9 cellular contexts compared by ENCODE assay signal in the genomic region with DNA sequence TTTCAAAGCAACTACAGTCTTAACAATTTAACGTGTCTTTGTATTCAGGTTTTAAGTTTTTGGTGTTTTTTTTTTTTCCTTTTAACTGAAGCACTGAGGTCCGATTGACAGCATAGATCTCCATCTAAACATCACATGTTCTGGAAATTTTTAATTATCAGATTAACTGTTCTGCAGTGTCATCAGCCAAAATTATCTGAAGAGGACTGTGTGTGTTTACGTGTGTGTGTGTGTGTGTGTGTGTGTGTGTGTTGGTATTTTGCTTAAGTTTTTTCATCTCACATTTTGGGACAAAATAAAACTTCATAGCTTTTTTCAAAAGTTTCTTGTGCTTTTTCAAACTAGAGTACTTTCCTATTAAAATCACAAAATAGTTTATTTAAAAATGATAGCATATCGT. TPM values are rescaled to one million over a fixed set of nuclear protein-coding genes. Genes with fewer than 3 reads are reported as not detected.
DNase-seq lines count a peak whose midpoint lies in the region; ATAC-seq and TF ChIP-seq lines count a peak whose summit lies in the region.
"Had no signal": no experiment of that assay in that cellular context is flagged by ENCODE, and none has a peak within 500 bp of the region (broad histone marks: within the 10 kb centered on the region; RNA-seq: fewer than 3 reads in every experiment).

No MANE protein-coding gene starts in this region.

- no peak overlapping the region for H2AFZ ChIP-seq in DND-41 (ENCODE audit: low read depth, low read length)

- ATAC-seq in DND-41 (ENCODE audit: insufficient read depth, low read depth): no peak
- no peak for ATAC-seq in HG03280 (IDR thresholded peaks at IDR 0.05; ENCODE audit: unreplicated experiment)
- no peak for ATAC-seq in HG03025 (IDR thresholded peaks at IDR 0.05; ENCODE audit: low FRiP score, unreplicated experiment)

- peaks cover 36% of the 10 kb centered on the region for H3K4me1 ChIP-seq in DND-41 (ENCODE audit: insufficient read depth, low read length)
- peaks cover 0 to 19% (median 0%) of the 10 kb centered on the region in 4 donors for H3K4me1 ChIP-seq in Peyer's patch
- H3K4me1 ChIP-seq in esophagus muscularis mucosa: peaks cover 20 to 43% (median 34%) of the 10 kb centered on the region in 4 donors
- no peaks in the 10 kb centered on the region for H3K4me1 ChIP-seq in prostate gland (replicated peaks)

- H3K36me3 ChIP-seq in DND-41 (ENCODE audit: insufficient read depth, low read length): no peaks in the 10 kb centered on the region
- H3K36me3 ChIP-seq in Peyer's patch: no peaks in the 10 kb centered on the region
- no peaks in the 10 kb centered on the region for H3K36me3 ChIP-seq in esophagus muscularis mucosa
- H3K36me3 ChIP-seq in prostate gland: no peaks in the 10 kb centered on the region

- H3K9ac ChIP-seq in DND-41 (ENCODE audit: low read depth, low read length): peak overlapping the region; percentile 91

- DNase-seq in DND-41 (no peak), Peyer's patch (no peak), esophagus muscularis mucosa (ENCODE audit: extremely low spot score) (no peak), prostate gland (ENCODE audit: low spot score) (no peak), germinal center (ENCODE audit: low spot score) (no peak), NCI-H2029 treated with DMSO at 0.1 percent for 48 hours (lab: John Stamatoyannopoulos, UW) (no peak)
- DNase-seq: NCI-H1417 treated with DMSO at 0.1 percent for 48 hours had no signal

- peaks cover 68% of the 10 kb centered on the region for H3K79me2 ChIP-seq in DND-41 (ENCODE audit: insufficient read depth, low read length)

- H3K9me3 ChIP-seq in DND-41 (ENCODE audit: insufficient read depth, low read length, severe bottlenecking) (no peaks in the 10 kb centered on the region), Peyer's patch (no peaks in the 10 kb centered on the region), esophagus muscularis mucosa (no peaks in the 10 kb centered on the region), prostate gland (no peaks in the 10 kb centered on the region)

- WGBS in esophagus muscularis mucosa: 24% methylated on average over 4 of the region's 4 CpGs
- WGBS in prostate gland: 25% methylated on average over 4 of the region's 4 CpGs

- H3K27me3 ChIP-seq in DND-41 (ENCODE audit: insufficient read depth, low read length, poor library complexity) (no peaks in the 10 kb centered on the region), Peyer's patch (no peaks in the 10 kb centered on the region), esophagus muscularis mucosa (no peaks in the 10 kb centered on the region), prostate gland (replicated peaks; ENCODE audit: insufficient read depth) (no peaks in the 10 kb centered on the region)

- no peak for TF ChIP-seq CTCF in DND-41 (IDR thresholded peaks at IDR 0.05; ENCODE audit: borderline replicate concordance, extremely low read depth, low read length, poor library complexity, severe bottlenecking)
- no peak for TF ChIP-seq CTCF in Peyer's patch (IDR thresholded peaks at IDR 0.05)
- no peak for TF ChIP-seq CTCF in esophagus muscularis mucosa (IDR thresholded peaks at IDR 0.05)
- TF ChIP-seq CTCF in prostate gland (IDR thresholded peaks at IDR 0.05): no peak

- intact Hi-C loops in esophagus muscularis mucosa (cut with DNase I) (loop anchor here (2.0 to 10.0 kb wide), 4 partner anchors 25 to 415 kb away; a partner anchor contains a TSS), prostate gland (cut with DNase I) (loop anchor here (5.0 kb wide), 3 partner anchors 32 to 133 kb away; no protein-coding TSS in a partner anchor)

- H3K4me3 ChIP-seq in DND-41 (ENCODE audit: low read depth in 1 of 2, low read length in 2 of 2) (peak overlapping the region; percentile 66 to 86), Peyer's patch (peak overlapping the region in 3 of 4 donors; percentile 87 to 92 (median 91)), esophagus muscularis mucosa (peak overlapping the region; percentile 95 to 96 (median 96)), prostate gland (peak overlapping the region; percentile 92 to 98)

- H3K27ac ChIP-seq in DND-41 (ENCODE audit: low read length) (peak overlapping the region; percentile 89), Peyer's patch (peak overlapping the region in 1 of 4 donors; percentile 99), esophagus muscularis mucosa (replicated peaks in 1 of 4) (peak overlapping the region; percentile 91 to 99 (median 98)), prostate gland (peak overlapping the region; percentile 99)

- no peak for TF ChIP-seq EP300 in esophagus muscularis mucosa (IDR thresholded peaks at IDR 0.05)

- TF ChIP-seq POLR2A in Peyer's patch (IDR thresholded peaks at IDR 0.05) (no peak), esophagus muscularis mucosa (IDR thresholded peaks at IDR 0.05; ENCODE audit: low read depth) (no peak), prostate gland (IDR thresholded peaks at IDR 0.05) (no peak)

- H4K20me1 ChIP-seq in DND-41 (ENCODE audit: insufficient read depth, low read length): peaks cover 49% of the 10 kb centered on the region

- peak overlapping the region; percentile 78 for H3K4me2 ChIP-seq in DND-41 (ENCODE audit: insufficient read depth, low read length)

RNA-seq across cellular contexts. Expression of a gene that starts 1.8 kb away (rescaled TPM):
- total RNA-seq in Peyer's patch (10 to 100 TPM in 3 of 4 donors, 1 to 10 TPM in 1; 7.3 to 12.4 (median 10.9) TPM), esophagus muscularis mucosa (10 to 100 TPM; 33.7 to 47.5 (median 36.0) TPM), prostate gland (10 to 100 TPM; 10.2 to 21.9 TPM)
